In the genomic region with DNA sequence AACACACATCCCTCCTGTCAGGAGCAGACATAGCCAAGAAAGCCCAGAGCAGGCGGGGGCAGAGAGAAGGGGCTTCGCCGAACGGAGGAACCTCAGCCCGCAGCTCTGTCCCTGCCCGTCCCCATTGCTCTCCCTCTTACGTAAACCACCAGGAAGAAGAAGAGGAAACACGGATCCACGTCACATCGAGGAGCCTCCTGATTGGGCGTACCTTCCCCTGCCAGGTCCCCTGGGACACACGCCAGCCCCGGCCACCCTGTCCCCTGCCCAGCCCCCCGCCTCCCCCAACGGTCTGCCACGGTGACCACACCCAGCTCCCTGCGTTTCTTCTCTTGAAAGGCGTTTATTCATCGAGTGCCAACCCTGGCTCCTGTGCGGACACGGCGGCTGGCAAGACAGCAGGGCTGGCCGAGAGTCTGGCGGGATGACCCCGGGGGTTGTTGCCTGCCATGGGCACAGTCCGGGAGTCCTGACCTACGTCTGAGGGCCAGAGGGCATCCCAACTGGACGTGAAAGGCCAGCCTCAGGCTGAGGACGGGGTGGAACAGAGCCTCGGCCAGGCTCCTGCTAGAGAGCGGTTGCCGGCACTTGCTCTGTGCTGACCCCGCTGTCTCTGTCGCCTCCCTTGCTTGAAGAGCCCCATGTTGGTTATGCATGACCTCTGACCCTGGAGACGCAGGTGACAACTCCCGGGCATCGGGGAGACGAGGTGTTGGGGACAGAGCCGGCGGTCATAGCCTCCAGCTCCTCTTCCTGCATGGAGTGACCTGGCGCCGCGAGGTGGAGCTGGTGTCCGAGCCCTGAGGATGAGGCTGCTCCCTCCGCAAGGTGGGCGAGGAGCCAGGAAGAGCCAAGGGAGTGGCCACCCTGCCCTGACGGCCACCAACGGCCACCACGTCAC, we compare ENCODE assay signal across 8 cellular contexts. TPM values are rescaled to one million over a fixed set of nuclear protein-coding genes. Genes with fewer than 3 reads are reported as not detected.
DNase-seq lines count a peak whose midpoint lies in the region; ATAC-seq and TF ChIP-seq lines count a peak whose summit lies in the region.

No MANE protein-coding gene starts in this region.

- H3K9me3 ChIP-seq in mucosa of rectum (ENCODE audit: control insufficient read depth in 2 of 2, low read length in 2 of 2), result no peaks in the 10 kb centered on the region
- H3K9me3 ChIP-seq in SJCRH30 (replicated peaks), result no peaks in the 10 kb centered on the region
- no peaks in the 10 kb centered on the region for H3K9me3 ChIP-seq in gastroesophageal sphincter

- H3K9ac ChIP-seq in mucosa of rectum (ENCODE audit: low read depth in 1 of 2, low read length in 2 of 2), result peak overlapping the region; percentile 65 to 84

- DNase-seq in GDM1 (lab: John Stamatoyannopoulos, UW), result peak; percentile 67
- peak; percentile 72 for DNase-seq in NCI-H2029 (lab: John Stamatoyannopoulos, UW)
- no peak for DNase-seq in activated T-helper 1 cell treated with anti-CD3 and anti-CD28 coated beads, Interleukin-12 subunit alpha, Interleukin-12 subunit beta, Interleukin-2, Interleukin-4 antibody, amounts not matched to agents 30 ng/mL and 10 ng/mL and 1 ng/mL, durations not matched to agents 14 hours and 24 hours and 36 hours (ENCODE audit: low spot score)
- DNase-seq in SJCRH30, result no peak
- DNase-seq in activated gamma-delta T cell treated with Interleukin-2 at 50 U/mL for 16 hours, result no peak

- peaks cover 18 to 22% of the 10 kb centered on the region in 2 donors for H3K4me1 ChIP-seq in mucosa of rectum (ENCODE audit: control insufficient read depth in 2 of 2, insufficient read depth in 2 of 2, low read length in 2 of 2)
- peaks cover 20% of the 10 kb centered on the region for H3K4me1 ChIP-seq in SJCRH30
- no peaks in the 10 kb centered on the region for H3K4me1 ChIP-seq in gastroesophageal sphincter

- TF ChIP-seq POLR2A in gastroesophageal sphincter (IDR thresholded peaks at IDR 0.05), result no peak

- H3K27ac Mint-ChIP-seq in activated T-helper 1 cell treated with anti-CD3 and anti-CD28 coated beads, Interleukin-12 subunit alpha, Interleukin-12 subunit beta, Interleukin-2, Interleukin-4 antibody, amounts not matched to agents 30 ng/mL and 10 ng/mL and 1 ng/mL, durations not matched to agents 14 hours and 24 hours and 36 hours, result peak overlapping the region; percentile 81

- H3K27me3 Mint-ChIP-seq in activated T-helper 1 cell treated with anti-CD3 and anti-CD28 coated beads, Interleukin-12 subunit alpha, Interleukin-12 subunit beta, Interleukin-2, Interleukin-4 antibody, amounts not matched to agents 30 ng/mL and 10 ng/mL and 1 ng/mL, durations not matched to agents 14 hours and 24 hours and 36 hours (ENCODE audit: insufficient read depth), result peaks cover 1% of the 10 kb centered on the region

- peak overlapping the region; percentile 86 for H3K4me3 Mint-ChIP-seq in activated T-helper 1 cell treated with anti-CD3 and anti-CD28 coated beads, Interleukin-12 subunit alpha, Interleukin-12 subunit beta, Interleukin-2, Interleukin-4 antibody, amounts not matched to agents 30 ng/mL and 10 ng/mL and 1 ng/mL, durations not matched to agents 14 hours and 24 hours and 36 hours

- no peak for TF ChIP-seq CTCF in gastroesophageal sphincter (IDR thresholded peaks at IDR 0.05)

- WGBS in gastroesophageal sphincter (ENCODE audit: low coverage in 1 of 2), 2 donors, result 58% methylated on average over 4 to 6 of the region's 49 CpGs

- no peaks in the 10 kb centered on the region for H3K9me3 Mint-ChIP-seq in activated T-helper 1 cell treated with anti-CD3 and anti-CD28 coated beads, Interleukin-12 subunit alpha, Interleukin-12 subunit beta, Interleukin-2, Interleukin-4 antibody, amounts not matched to agents 30 ng/mL and 10 ng/mL and 1 ng/mL, durations not matched to agents 14 hours and 24 hours and 36 hours

- H3K27ac ChIP-seq in mucosa of rectum (ENCODE audit: low read depth in 2 of 2, low read length in 2 of 2), result peak overlapping the region; percentile 82 to 85
- H3K27ac ChIP-seq in SJCRH30, result no peak overlapping the region
- no peak overlapping the region for H3K27ac ChIP-seq in gastroesophageal sphincter

- H3K36me3 Mint-ChIP-seq in activated T-helper 1 cell treated with anti-CD3 and anti-CD28 coated beads, Interleukin-12 subunit alpha, Interleukin-12 subunit beta, Interleukin-2, Interleukin-4 antibody, amounts not matched to agents 30 ng/mL and 10 ng/mL and 1 ng/mL, durations not matched to agents 14 hours and 24 hours and 36 hours (ENCODE audit: low read depth), result no peaks in the 10 kb centered on the region

- H3K4me3 ChIP-seq in mucosa of rectum (ENCODE audit: low read length in 2 of 2), result peak overlapping the region; percentile 68 to 70
- H3K4me3 ChIP-seq in SJCRH30, result no peak overlapping the region
- H3K4me3 ChIP-seq in gastroesophageal sphincter, result peak overlapping the region in 1 of 2 donors; percentile 22

- ATAC-seq in GM19455 (IDR thresholded peaks at IDR 0.05; ENCODE audit: unreplicated experiment) (no peak), gastroesophageal sphincter (no peak)

- H3K36me3 ChIP-seq in mucosa of rectum (ENCODE audit: control insufficient read depth in 2 of 2, insufficient read depth in 2 of 2, low read length in 2 of 2) (no peaks in the 10 kb centered on the region), SJCRH30 (no peaks in the 10 kb centered on the region), gastroesophageal sphincter (no peaks in the 10 kb centered on the region)

- intact Hi-C loops in activated T-helper 1 cell treated with anti-CD3 and anti-CD28 coated beads, Interleukin-12 subunit alpha, Interleukin-12 subunit beta, Interleukin-2, Interleukin-4 antibody, amounts not matched to agents 30 ng/mL and 10 ng/mL and 1 ng/mL, durations not matched to agents 14 hours and 24 hours and 36 hours (cut with micrococcal nuclease), result no loop called here

- no peak for TF ChIP-seq EP300 in gastroesophageal sphincter (IDR thresholded peaks at IDR 0.05)

- H3K4me1 Mint-ChIP-seq in activated T-helper 1 cell treated with anti-CD3 and anti-CD28 coated beads, Interleukin-12 subunit alpha, Interleukin-12 subunit beta, Interleukin-2, Interleukin-4 antibody, amounts not matched to agents 30 ng/mL and 10 ng/mL and 1 ng/mL, durations not matched to agents 14 hours and 24 hours and 36 hours (ENCODE audit: low read depth), result no peaks in the 10 kb centered on the region

- H3K27me3 ChIP-seq in mucosa of rectum (ENCODE audit: control insufficient read depth in 2 of 2, insufficient read depth in 2 of 2, low read length in 2 of 2) (peaks cover 0 to 6% of the 10 kb centered on the region in 2 donors), SJCRH30 (0 out of 2 replicates have a peak, but pooled peaks cover 7% of the 10 kb centered on the region), gastroesophageal sphincter (peaks cover 98% of the 10 kb centered on the region)

RNA-seq across cellular contexts. Expression of gene ACSF3, which starts 40.6 kb away (rescaled TPM):
- total RNA-seq in activated T-helper 1 cell treated with anti-CD3 and anti-CD28 coated beads, Interleukin-12 subunit alpha, Interleukin-12 subunit beta, Interleukin-2, Interleukin-4 antibody, amounts not matched to agents 30 ng/mL and 10 ng/mL and 1 ng/mL, durations not matched to agents 14 hours and 24 hours and 36 hours, result 37.0 and 39.0 TPM in 2 replicates
- total RNA-seq in SJCRH30 (2014; rRNA removed; shearing (Covaris generic)), result 9.2 and 11.8 TPM in 2 replicates
- 10 to 100 TPM; 14.5 to 33.8 (median 28.8) TPM for total RNA-seq in gastroesophageal sphincter

Comparison
In these comparisons a context has a peak if more than half of its experiments do, and no peak if none do; other contexts are left out.
1. DNase-seq: peak in GDM1 (single experiment) and NCI-H2029 (single experiment); none in activated T-helper 1 cell treated with anti-CD3 and anti-CD28 coated beads, Interleukin-12 subunit alpha, Interleukin-12 subunit beta, Interleukin-2, Interleukin-4 antibody, amounts not matched to agents 30 ng/mL and 10 ng/mL and 1 ng/mL, durations not matched to agents 14 hours and 24 hours and 36 hours (single experiment), SJCRH30 (0 of 2) and activated gamma-delta T cell treated with Interleukin-2 at 50 U/mL for 16 hours (single experiment).
2. H3K27ac ChIP-seq: peak in mucosa of rectum (2 of 2); none in SJCRH30 (single experiment) and gastroesophageal sphincter (0 of 4).